Comparison of ENCODE assay signal across 8 cellular contexts in the genomic region with DNA sequence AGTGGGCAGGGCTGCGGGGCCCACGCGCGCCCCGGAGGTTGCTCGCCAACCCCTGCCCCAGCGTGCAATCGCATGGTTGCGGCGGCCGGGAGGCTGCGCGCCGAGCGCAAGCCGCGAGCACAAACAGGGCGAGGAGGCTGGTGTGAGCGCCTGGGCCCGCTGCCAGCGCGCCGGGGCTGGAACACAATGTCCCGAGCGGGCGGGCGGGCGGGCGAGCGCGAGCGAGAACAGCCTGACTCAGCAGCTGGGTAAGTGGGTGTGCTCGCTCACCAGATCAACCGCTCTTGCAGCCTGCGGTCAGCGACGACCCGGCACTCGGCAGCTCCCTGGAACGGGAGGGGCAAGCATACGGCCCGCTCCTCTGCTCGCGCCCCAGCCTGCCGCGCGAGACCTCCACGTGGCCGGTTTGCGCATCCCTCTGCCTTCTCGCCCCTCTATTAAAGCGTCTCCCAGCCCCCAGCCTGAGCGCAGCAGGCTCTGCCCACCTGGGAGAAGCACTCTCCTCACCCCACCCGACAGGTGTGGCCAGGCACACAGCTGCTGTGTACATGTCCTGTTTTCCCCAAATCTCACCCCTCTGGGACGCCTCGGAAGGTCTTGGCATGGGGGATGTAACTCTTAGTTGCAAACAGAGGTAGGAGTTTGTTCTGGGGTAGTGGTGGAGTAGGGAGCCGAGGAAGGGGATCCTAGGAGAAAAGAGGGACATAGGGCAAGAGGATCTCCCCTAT. TPM values are rescaled to one million over a fixed set of nuclear protein-coding genes. Genes with fewer than 3 reads are reported as not detected.
A peak's percentile ranks its signal among the peaks of the same experiment; 100 is the strongest.
DNase-seq lines count a peak whose midpoint lies in the region; ATAC-seq lines count a peak whose summit lies in the region.

No MANE protein-coding gene starts in this region.

- DNase-seq in NCI-H1436 (lab: John Stamatoyannopoulos, UW) (peak; percentile 74), NCI-H1436 treated with DMSO at 0.1 percent for 48 hours (lab: John Stamatoyannopoulos, UW) (no peak), NCI-H460 (ENCODE audit: extremely low read depth, low read depth) (peak; percentile 54), cerebellum (ENCODE audit: low spot score) (peak; percentile 77), kidney glomerular epithelial cell (lab: John Stamatoyannopoulos, UW) (peak; percentile 82)
- DNase-seq in activated CD4-positive, alpha-beta T cell treated with anti-CD3 and anti-CD28 coated beads for 1 hour: peak; percentile 78
- DNase-seq in stimulated activated CD4-positive, alpha-beta T cell treated with anti-CD3 and anti-CD28 coated beads, Interleukin-15, amount 100 ng/mL, for 24 hours: peak; percentile 88

- ATAC-seq in HG03097 (IDR thresholded peaks at IDR 0.05; ENCODE audit: low FRiP score, unreplicated experiment): peak; percentile 31

RNA-seq across cellular contexts. Expression of a gene that starts 8.7 kb away (rescaled TPM):
- 0.50 TPM in 1 of 2 replicates, not detected in the other for total RNA-seq in NCI-H460 (2014; rRNA removed; shearing (Covaris generic))
- 0.51 and 3.0 TPM in 2 replicates for polyA plus RNA-seq in NCI-H460 (2014; cell fraction: nucleus; rRNA removed)
- 0.54 TPM for total RNA-seq in cerebellum

RNA-seq across cellular contexts. Expression of a gene that starts 39.4 kb away (rescaled TPM):
- 5.7 and 8.9 TPM in 2 replicates for total RNA-seq in NCI-H460 (2014; rRNA removed; shearing (Covaris generic))
- 3.5 and 4.8 TPM in 2 replicates for polyA plus RNA-seq in NCI-H460 (2014; cell fraction: nucleus; rRNA removed)
- total RNA-seq in cerebellum: 4.6 TPM

RNA-seq across cellular contexts. Expression of a gene that starts 48.3 kb away (rescaled TPM):
- not detected in 2 replicates for total RNA-seq in NCI-H460 (2014; rRNA removed; shearing (Covaris generic))
- 0.68 TPM in 1 of 2 replicates, not detected in the other for polyA plus RNA-seq in NCI-H460 (2014; cell fraction: nucleus; rRNA removed)
- not detected for total RNA-seq in cerebellum

RNA-seq across cellular contexts. Expression of a gene that starts 52.7 kb away (rescaled TPM):
- total RNA-seq in NCI-H460 (2014; rRNA removed; shearing (Covaris generic)): not detected in 2 replicates
- polyA plus RNA-seq in NCI-H460 (2014; cell fraction: nucleus; rRNA removed): not detected in 2 replicates
- not detected for total RNA-seq in cerebellum
